In the genomic region with DNA sequence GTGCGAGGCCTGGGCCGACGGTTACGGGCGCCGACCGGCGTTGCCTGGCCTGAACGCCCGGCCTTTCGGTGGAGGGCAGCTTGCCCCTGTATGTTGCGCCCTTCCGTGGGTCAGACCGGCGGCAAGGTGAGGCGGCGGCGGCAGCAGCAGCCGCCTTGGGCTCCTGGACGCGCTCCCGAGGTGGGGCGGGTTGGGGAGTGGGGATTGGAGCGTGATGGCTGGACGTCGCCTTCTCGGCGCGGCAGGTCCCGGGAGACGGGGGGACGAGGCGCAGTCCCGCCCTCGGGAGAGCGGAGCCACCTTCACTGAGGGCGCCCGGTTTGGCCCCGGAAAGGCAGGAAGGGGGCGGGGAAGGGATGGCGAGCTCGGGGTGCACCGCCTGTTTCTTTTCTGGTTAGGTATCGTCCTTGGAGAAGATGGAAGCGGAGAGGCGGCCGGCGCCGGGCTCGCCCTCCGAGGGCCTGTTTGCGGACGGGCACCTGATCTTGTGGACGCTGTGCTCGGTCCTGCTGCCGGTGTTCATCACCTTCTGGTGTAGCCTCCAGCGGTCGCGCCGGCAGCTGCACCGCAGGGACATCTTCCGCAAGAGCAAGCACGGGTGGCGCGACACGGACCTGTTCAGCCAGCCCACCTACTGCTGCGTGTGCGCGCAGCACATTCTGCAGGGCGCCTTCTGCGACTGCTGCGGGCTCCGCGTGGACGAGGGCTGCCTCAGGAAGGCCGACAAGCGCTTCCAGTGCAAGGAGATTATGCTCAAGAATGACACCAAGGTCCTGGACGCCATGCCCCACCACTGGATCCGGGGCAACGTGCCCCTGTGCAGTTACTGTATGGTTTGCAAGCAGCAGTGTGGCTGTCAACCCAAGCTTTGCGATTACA, we compare ENCODE assay signal across 1 cellular context.
TF ChIP-seq lines count a peak whose summit lies in the region.

No MANE protein-coding gene starts in this region.

TF ChIP-seq in HepG2, 621 proteins besides CTCF, POLR2A, EP300 and RAD21 (continued from another document and continues in another):
- TF ChIP-seq HMGXB3 (CRISPR knock-in tag; IDR thresholded peaks at IDR 0.05; ENCODE audit: borderline replicate concordance) (no peak), FOSL2 (CRISPR knock-in tag; IDR thresholded peaks at IDR 0.05) (no peak), ZBTB7B (CRISPR knock-in tag; IDR thresholded peaks at IDR 0.05) (no peak), SIX1 (CRISPR knock-in tag; IDR thresholded peaks at IDR 0.05; ENCODE audit: borderline replicate concordance) (no peak), ZNF280B (CRISPR knock-in tag; IDR thresholded peaks at IDR 0.05; ENCODE audit: borderline replicate concordance) (no peak), NFIC (IDR thresholded peaks at IDR 0.05; ENCODE audit: low read length) (no peak), ZNF790 (CRISPR knock-in tag; IDR thresholded peaks at IDR 0.05; ENCODE audit: borderline replicate concordance) (no peak), ZNF549 (CRISPR knock-in tag; IDR thresholded peaks at IDR 0.05) (no peak), ZNF614 (CRISPR knock-in tag; IDR thresholded peaks at IDR 0.05; ENCODE audit: borderline replicate concordance) (no peak), IRX3 (CRISPR knock-in tag; IDR thresholded peaks at IDR 0.05; ENCODE audit: borderline replicate concordance, low read depth) (no peak), ZNF768 (CRISPR knock-in tag; IDR thresholded peaks at IDR 0.05) (peak; percentile 2; the same call in 1 of the 2 replicates), ZNF580 (CRISPR knock-in tag; IDR thresholded peaks at IDR 0.05; ENCODE audit: borderline replicate concordance, low read depth) (no peak), RFXANK (CRISPR knock-in tag; IDR thresholded peaks at IDR 0.05) (no peak), ZNF292 (CRISPR knock-in tag; IDR thresholded peaks at IDR 0.05; ENCODE audit: borderline replicate concordance, low read depth) (peak; percentile 88), ARID5B (CRISPR knock-in tag; IDR thresholded peaks at IDR 0.05) (no peak), ZNF776 (CRISPR knock-in tag; IDR thresholded peaks at IDR 0.05) (no peak), ZNF382 (CRISPR knock-in tag; IDR thresholded peaks at IDR 0.05; ENCODE audit: borderline replicate concordance) (no peak), NCOA5 (CRISPR knock-in tag; IDR thresholded peaks at IDR 0.05) (no peak), ZNF207 (IDR thresholded peaks at IDR 0.05; ENCODE audit: borderline replicate concordance) (no peak), HCFC1 (IDR thresholded peaks at IDR 0.05; ENCODE audit: low read depth, low read length) (no peak), ZNF232 (CRISPR knock-in tag; IDR thresholded peaks at IDR 0.05; ENCODE audit: borderline replicate concordance) (no peak), RAD51 (IDR thresholded peaks at IDR 0.05; ENCODE audit: borderline replicate concordance) (no peak), ZNF124 (CRISPR knock-in tag; IDR thresholded peaks at IDR 0.05) (0 out of 2 replicates have a peak, but pooled peaks have one; percentile 26)
- TF ChIP-seq, protein P1, sequence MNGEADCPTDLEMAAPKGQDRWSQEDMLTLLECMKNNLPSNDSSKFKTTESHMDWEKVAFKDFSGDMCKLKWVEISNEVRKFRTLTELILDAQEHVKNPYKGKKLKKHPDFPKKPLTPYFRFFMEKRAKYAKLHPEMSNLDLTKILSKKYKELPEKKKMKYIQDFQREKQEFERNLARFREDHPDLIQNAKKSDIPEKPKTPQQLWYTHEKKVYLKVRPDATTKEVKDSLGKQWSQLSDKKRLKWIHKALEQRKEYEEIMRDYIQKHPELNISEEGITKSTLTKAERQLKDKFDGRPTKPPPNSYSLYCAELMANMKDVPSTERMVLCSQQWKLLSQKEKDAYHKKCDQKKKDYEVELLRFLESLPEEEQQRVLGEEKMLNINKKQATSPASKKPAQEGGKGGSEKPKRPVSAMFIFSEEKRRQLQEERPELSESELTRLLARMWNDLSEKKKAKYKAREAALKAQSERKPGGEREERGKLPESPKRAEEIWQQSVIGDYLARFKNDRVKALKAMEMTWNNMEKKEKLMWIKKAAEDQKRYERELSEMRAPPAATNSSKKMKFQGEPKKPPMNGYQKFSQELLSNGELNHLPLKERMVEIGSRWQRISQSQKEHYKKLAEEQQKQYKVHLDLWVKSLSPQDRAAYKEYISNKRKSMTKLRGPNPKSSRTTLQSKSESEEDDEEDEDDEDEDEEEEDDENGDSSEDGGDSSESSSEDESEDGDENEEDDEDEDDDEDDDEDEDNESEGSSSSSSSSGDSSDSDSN (CRISPR knock-in tag; IDR thresholded peaks at IDR 0.05), result peak; percentile 83
- TF ChIP-seq, protein P2, sequence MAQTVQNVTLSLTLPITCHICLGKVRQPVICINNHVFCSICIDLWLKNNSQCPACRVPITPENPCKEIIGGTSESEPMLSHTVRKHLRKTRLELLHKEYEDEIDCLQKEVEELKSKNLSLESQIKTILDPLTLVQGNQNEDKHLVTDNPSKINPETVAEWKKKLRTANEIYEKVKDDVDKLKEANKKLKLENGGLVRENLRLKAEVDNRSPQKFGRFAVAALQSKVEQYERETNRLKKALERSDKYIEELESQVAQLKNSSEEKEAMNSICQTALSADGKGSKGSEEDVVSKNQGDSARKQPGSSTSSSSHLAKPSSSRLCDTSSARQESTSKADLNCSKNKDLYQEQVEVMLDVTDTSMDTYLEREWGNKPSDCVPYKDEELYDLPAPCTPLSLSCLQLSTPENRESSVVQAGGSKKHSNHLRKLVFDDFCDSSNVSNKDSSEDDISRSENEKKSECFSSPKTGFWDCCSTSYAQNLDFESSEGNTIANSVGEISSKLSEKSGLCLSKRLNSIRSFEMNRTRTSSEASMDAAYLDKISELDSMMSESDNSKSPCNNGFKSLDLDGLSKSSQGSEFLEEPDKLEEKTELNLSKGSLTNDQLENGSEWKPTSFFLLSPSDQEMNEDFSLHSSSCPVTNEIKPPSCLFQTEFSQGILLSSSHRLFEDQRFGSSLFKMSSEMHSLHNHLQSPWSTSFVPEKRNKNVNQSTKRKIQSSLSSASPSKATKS (CRISPR knock-in tag; IDR thresholded peaks at IDR 0.05), result no peak
- TF ChIP-seq, protein P3, sequence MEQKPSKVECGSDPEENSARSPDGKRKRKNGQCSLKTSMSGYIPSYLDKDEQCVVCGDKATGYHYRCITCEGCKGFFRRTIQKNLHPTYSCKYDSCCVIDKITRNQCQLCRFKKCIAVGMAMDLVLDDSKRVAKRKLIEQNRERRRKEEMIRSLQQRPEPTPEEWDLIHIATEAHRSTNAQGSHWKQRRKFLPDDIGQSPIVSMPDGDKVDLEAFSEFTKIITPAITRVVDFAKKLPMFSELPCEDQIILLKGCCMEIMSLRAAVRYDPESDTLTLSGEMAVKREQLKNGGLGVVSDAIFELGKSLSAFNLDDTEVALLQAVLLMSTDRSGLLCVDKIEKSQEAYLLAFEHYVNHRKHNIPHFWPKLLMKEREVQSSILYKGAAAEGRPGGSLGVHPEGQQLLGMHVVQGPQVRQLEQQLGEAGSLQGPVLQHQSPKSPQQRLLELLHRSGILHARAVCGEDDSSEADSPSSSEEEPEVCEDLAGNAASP (CRISPR knock-in tag; IDR thresholded peaks at IDR 0.05; ENCODE audit: borderline replicate concordance), result no peak
- TF ChIP-seq, protein P4, sequence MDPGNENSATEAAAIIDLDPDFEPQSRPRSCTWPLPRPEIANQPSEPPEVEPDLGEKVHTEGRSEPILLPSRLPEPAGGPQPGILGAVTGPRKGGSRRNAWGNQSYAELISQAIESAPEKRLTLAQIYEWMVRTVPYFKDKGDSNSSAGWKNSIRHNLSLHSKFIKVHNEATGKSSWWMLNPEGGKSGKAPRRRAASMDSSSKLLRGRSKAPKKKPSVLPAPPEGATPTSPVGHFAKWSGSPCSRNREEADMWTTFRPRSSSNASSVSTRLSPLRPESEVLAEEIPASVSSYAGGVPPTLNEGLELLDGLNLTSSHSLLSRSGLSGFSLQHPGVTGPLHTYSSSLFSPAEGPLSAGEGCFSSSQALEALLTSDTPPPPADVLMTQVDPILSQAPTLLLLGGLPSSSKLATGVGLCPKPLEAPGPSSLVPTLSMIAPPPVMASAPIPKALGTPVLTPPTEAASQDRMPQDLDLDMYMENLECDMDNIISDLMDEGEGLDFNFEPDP (CRISPR knock-in tag; conservative IDR thresholded peaks at IDR 0.05), result no peak
- TF ChIP-seq, protein P5, sequence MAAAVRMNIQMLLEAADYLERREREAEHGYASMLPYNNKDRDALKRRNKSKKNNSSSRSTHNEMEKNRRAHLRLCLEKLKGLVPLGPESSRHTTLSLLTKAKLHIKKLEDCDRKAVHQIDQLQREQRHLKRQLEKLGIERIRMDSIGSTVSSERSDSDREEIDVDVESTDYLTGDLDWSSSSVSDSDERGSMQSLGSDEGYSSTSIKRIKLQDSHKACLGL (CRISPR knock-in tag; IDR thresholded peaks at IDR 0.05), result no peak; the same call in 1 of the 2 replicates
- TF ChIP-seq, protein P6, sequence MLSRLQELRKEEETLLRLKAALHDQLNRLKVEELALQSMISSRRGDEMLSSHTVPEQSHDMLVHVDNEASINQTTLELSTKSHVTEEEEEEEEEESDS (CRISPR knock-in tag; IDR thresholded peaks at IDR 0.05; ENCODE audit: borderline replicate concordance), result no peak
- TF ChIP-seq, protein P7, sequence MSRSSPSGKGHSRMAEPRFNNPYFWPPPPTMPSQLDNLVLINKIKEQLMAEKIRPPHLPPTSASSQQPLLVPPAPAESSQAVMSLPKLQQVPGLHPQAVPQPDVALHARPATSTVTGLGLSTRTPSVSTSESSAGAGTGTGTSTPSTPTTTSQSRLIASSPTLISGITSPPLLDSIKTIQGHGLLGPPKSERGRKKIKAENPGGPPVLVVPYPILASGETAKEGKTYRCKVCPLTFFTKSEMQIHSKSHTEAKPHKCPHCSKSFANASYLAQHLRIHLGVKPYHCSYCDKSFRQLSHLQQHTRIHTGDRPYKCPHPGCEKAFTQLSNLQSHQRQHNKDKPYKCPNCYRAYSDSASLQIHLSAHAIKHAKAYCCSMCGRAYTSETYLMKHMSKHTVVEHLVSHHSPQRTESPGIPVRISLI (CRISPR knock-in tag; IDR thresholded peaks at IDR 0.05; ENCODE audit: borderline replicate concordance), result no peak
